ENCODE assay signal across 9 cellular contexts in genomic region chr1:173715538-173715844, GRCh38. TPM values are rescaled to one million over a fixed set of nuclear protein-coding genes. Genes with fewer than 3 reads are reported as not detected.
DNase-seq lines count a peak whose midpoint lies in the region; ATAC-seq and TF ChIP-seq lines count a peak whose summit lies in the region.
"Had no signal": no experiment of that assay in that cellular context is flagged by ENCODE, and none has a peak within 500 bp of the region (broad histone marks: within the 10 kb centered on the region; RNA-seq: fewer than 3 reads in every experiment).

No MANE protein-coding gene starts in this region.

- peak overlapping the region; percentile 74 for H3K4me2 ChIP-seq in fibroblast of lung (ENCODE audit: extremely low read depth, insufficient read depth, low read length)

- POLR2A ChIA-PET in RWPE1 (lab: Yijun Ruan, JAX; ENCODE audit: low non-redundant PET), result no interaction called here

- H3K27ac ChIP-seq in RWPE1 (peak overlapping the region; percentile 94), fibroblast of lung (ENCODE audit: insufficient read depth, low read length) (peak overlapping the region; percentile 74), rectal smooth muscle tissue (ENCODE audit: low read depth, low read length) (peak overlapping the region; percentile 82)

- H3K36me3 ChIP-seq in fibroblast of lung (ENCODE audit: control insufficient read depth, insufficient read depth, low read length) (no peaks in the 10 kb centered on the region), rectal smooth muscle tissue (ENCODE audit: control insufficient read depth, insufficient read depth, low read length) (no peaks in the 10 kb centered on the region)

- no peaks in the 10 kb centered on the region for H4K20me1 ChIP-seq in fibroblast of lung (ENCODE audit: control insufficient read depth, extremely low read depth, insufficient read depth, low read length)

- no peaks in the 10 kb centered on the region for H3K4me1 ChIP-seq in fibroblast of lung (ENCODE audit: control insufficient read depth, extremely low read depth, insufficient read depth, low read length)
- peaks cover 3% of the 10 kb centered on the region for H3K4me1 ChIP-seq in rectal smooth muscle tissue (ENCODE audit: control insufficient read depth, insufficient read depth, low read length)

- H3K27me3 ChIP-seq in fibroblast of lung (ENCODE audit: control insufficient read depth, insufficient read depth, low read length) (no peaks in the 10 kb centered on the region), rectal smooth muscle tissue (ENCODE audit: control insufficient read depth, insufficient read depth, low read length) (no peaks in the 10 kb centered on the region)

- ATAC-seq in GM18861 (IDR thresholded peaks at IDR 0.05; ENCODE audit: unreplicated experiment) (peak; percentile 7), GM18511 (IDR thresholded peaks at IDR 0.05; ENCODE audit: unreplicated experiment) (no peak)

- DNase-seq in RWPE1 (ENCODE audit: low spot score) (no peak), fibroblast of lung (ENCODE audit: low read depth in 2 of 2) (no peak), NOMO-1 treated with DMSO at 0.1 percent for 48 hours (lab: John Stamatoyannopoulos, UW; ENCODE audit: unreplicated experiment) (no peak), mesenteric fat pad (ENCODE audit: low spot score) (no peak)
- no peak for DNase-seq in stimulated activated CD4-positive, alpha-beta T cell treated with anti-CD3 and anti-CD28 coated beads, Interleukin-15, amount 100 ng/mL, for 24 hours

- H3K79me2 ChIP-seq in fibroblast of lung (ENCODE audit: control insufficient read depth, insufficient read depth, low read length), result peaks cover 25% of the 10 kb centered on the region

- CTCF ChIA-PET in RWPE1 (lab: Yijun Ruan, JAX), result interaction anchor here (0.6 to 1.4 kb wide), 3 partner anchors 185 to 970 kb away, joined by 3 to 4 read pairs (median 3); no protein-coding TSS in a partner anchor

- TF ChIP-seq CTCF in RWPE1 (conservative IDR thresholded peaks at IDR 0.05; ENCODE audit: low read depth), result no peak
- TF ChIP-seq CTCF in fibroblast of lung (conservative IDR thresholded peaks at IDR 0.05 in 1 of 2, IDR thresholded peaks at IDR 0.05 in 1 of 2; ENCODE audit: low read depth in 1 of 2, low read length in 2 of 2), result no peak

- peak overlapping the region; percentile 80 for H2AFZ ChIP-seq in fibroblast of lung (ENCODE audit: low read length)

- H3K4me3 ChIP-seq in fibroblast of lung (replicated peaks in 1 of 4; ENCODE audit: control extremely low read depth in 1 of 4, insufficient read depth in 1 of 4, low read depth in 3 of 4, low read length in 4 of 4), result peak overlapping the region; percentile 80 to 99 (median 93)
- peak overlapping the region; percentile 87 for H3K4me3 ChIP-seq in rectal smooth muscle tissue (ENCODE audit: low read length)

- peak overlapping the region; percentile 72 for H3K9ac ChIP-seq in fibroblast of lung (ENCODE audit: insufficient read depth, low read length)
- peak overlapping the region; percentile 85 for H3K9ac ChIP-seq in rectal smooth muscle tissue (ENCODE audit: low read length)

- H3K9me3 ChIP-seq in fibroblast of lung (ENCODE audit: control insufficient read depth, insufficient read depth, low read depth, low read length), result no peaks in the 10 kb centered on the region

RNA-seq across cellular contexts. Expression of gene KLHL20, which starts 0.7 kb away (rescaled TPM):
- 34.9 and 47.2 TPM in 2 replicates for total RNA-seq in fibroblast of lung
- polyA plus RNA-seq in fibroblast of lung, result 23.3 and 29.2 TPM in 2 replicates
- 16.3 and 17.7 TPM in 2 replicates for polyA plus RNA-seq in fibroblast of lung (2012)
- 18.6 and 23.0 TPM in 2 replicates for polyA minus RNA-seq in fibroblast of lung (ENCODE audit: low replicate concordance)
- 33.0 TPM for total RNA-seq in mesenteric fat pad

RNA-seq across cellular contexts. Expression of gene ANKRD45, which starts 45.8 kb away (rescaled TPM):
- total RNA-seq in fibroblast of lung (1.3 and 1.7 TPM in 2 replicates), mesenteric fat pad (0.29 TPM)
- 0.34 and 0.43 TPM in 2 replicates for polyA plus RNA-seq in fibroblast of lung
- 0.17 and 0.22 TPM in 2 replicates for polyA plus RNA-seq in fibroblast of lung (2012)
- polyA minus RNA-seq in fibroblast of lung (ENCODE audit: low replicate concordance), result not detected in 2 replicates
- total RNA-seq: RPMI7951 had no signal
